Comparison of ENCODE assay signal across 1 cellular context in the genomic region with DNA sequence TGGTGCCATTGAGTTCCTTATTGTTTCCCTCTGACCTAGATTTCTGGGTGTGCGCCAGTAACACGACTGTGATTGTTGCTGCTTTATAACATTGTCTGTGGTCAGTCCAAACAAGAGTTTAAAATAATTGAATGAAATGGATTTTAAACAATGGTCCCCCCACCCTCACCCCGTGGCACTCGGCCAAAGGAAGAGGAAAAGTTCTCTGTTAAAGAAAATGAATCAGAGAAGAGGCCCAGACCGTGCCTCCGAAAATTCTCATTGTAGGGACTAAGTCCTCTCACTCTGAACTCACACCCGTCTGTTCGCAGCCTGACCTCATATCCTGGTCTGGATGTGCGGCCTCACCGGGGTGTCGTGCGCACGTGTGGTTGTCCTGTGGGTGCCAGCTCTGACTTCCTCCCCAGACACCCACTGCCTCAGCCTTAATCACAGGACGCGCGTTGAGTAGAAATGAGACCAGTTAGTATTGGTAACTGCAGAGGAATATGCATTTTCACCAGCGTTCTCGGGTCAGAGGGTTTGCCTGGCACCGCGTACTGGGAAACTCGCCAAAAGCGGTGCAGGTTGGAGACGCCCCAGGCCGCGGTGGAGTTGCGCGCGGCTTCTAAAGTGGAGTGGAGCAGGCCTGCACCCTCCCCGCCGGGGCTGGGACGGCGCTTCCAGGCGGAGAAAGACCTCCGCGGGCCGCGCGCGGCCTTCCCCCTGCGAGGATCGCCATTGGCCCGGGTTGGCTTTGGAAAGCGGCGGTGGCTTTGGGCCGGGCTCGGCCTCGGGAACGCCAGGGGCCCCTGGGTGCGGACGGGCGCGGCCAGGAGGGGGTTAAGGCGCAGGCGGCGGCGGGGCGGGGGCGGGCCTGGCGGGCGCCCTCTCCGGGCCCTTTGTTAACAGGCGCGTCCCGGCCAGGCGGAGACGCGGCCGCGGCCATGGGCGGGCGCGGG.
TF ChIP-seq lines count a peak whose summit lies in the region.

Gene ABL1 (plus strand): TSS at position 884 of the 941 bp plus-strand sequence. CDS start 193 bp downstream, outside the sequence.

TF ChIP-seq in HepG2, 621 proteins besides CTCF, POLR2A, EP300 and RAD21 (continued from another document and continues in another):
- TF ChIP-seq, protein P1, sequence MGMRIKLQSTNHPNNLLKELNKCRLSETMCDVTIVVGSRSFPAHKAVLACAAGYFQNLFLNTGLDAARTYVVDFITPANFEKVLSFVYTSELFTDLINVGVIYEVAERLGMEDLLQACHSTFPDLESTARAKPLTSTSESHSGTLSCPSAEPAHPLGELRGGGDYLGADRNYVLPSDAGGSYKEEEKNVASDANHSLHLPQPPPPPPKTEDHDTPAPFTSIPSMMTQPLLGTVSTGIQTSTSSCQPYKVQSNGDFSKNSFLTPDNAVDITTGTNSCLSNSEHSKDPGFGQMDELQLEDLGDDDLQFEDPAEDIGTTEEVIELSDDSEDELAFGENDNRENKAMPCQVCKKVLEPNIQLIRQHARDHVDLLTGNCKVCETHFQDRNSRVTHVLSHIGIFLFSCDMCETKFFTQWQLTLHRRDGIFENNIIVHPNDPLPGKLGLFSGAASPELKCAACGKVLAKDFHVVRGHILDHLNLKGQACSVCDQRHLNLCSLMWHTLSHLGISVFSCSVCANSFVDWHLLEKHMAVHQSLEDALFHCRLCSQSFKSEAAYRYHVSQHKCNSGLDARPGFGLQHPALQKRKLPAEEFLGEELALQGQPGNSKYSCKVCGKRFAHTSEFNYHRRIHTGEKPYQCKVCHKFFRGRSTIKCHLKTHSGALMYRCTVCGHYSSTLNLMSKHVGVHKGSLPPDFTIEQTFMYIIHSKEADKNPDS (CRISPR knock-in tag; IDR thresholded peaks at IDR 0.05): no peak
- TF ChIP-seq ZNF281 (CRISPR knock-in tag; IDR thresholded peaks at IDR 0.05; ENCODE audit: borderline replicate concordance) (0 out of 2 replicates have a peak, but pooled peaks have one; percentile 11), GABPB1 (CRISPR knock-in tag; IDR thresholded peaks at IDR 0.05) (peak; percentile 72), ZNF629 (CRISPR knock-in tag; conservative IDR thresholded peaks at IDR 0.05) (no peak), ZNF781 (CRISPR knock-in tag; IDR thresholded peaks at IDR 0.05; ENCODE audit: borderline replicate concordance, not compliant biosample characterization) (peak; percentile 23), HINFP (CRISPR knock-in tag; IDR thresholded peaks at IDR 0.05; ENCODE audit: low read depth) (no peak), GPN1 (CRISPR knock-in tag; IDR thresholded peaks at IDR 0.05; ENCODE audit: borderline replicate concordance) (no peak), SP1 (IDR thresholded peaks at IDR 0.05) (no peak), SP1 (CRISPR knock-in tag; IDR thresholded peaks at IDR 0.05) (no peak; the same call in 1 of the 2 replicates), MED8 (CRISPR knock-in tag; IDR thresholded peaks at IDR 0.05; ENCODE audit: insufficient replicate concordance) (peak; percentile 17), BCL6 (CRISPR knock-in tag; IDR thresholded peaks at IDR 0.05) (no peak), DMAP1 (CRISPR knock-in tag; IDR thresholded peaks at IDR 0.05) (peak; percentile 77; the same call in 1 of the 2 replicates), ZNF572 (CRISPR knock-in tag; IDR thresholded peaks at IDR 0.05) (no peak), HOXD1 (CRISPR knock-in tag; IDR thresholded peaks at IDR 0.05) (peak; percentile 83; the same call in 1 of the 2 replicates), ZNF296 (CRISPR knock-in tag; conservative IDR thresholded peaks at IDR 0.05) (no peak), FOXA3 (CRISPR knock-in tag; IDR thresholded peaks at IDR 0.05) (peak; percentile 17), KAT2B (IDR thresholded peaks at IDR 0.05; ENCODE audit: borderline replicate concordance, low read depth, low read length) (no peak), TAF1 (CRISPR knock-in tag; IDR thresholded peaks at IDR 0.05) (peak; percentile 72), ZNF710 (CRISPR knock-in tag; IDR thresholded peaks at IDR 0.05; ENCODE audit: borderline replicate concordance) (no peak; the same call in 1 of the 2 replicates), AHR (CRISPR knock-in tag; IDR thresholded peaks at IDR 0.05) (no peak), MED1 (CRISPR knock-in tag; IDR thresholded peaks at IDR 0.05) (no peak; the same call in 1 of the 2 replicates), MAZ (IDR thresholded peaks at IDR 0.05; ENCODE audit: borderline replicate concordance, low read depth, low read length) (peak; percentile 34; the same call in 1 of the 2 replicates), MAZ (CRISPR knock-in tag; IDR thresholded peaks at IDR 0.05; ENCODE audit: low read depth) (peak; percentile 65; the same call in 1 of the 2 replicates), ZNF446 (CRISPR knock-in tag; IDR thresholded peaks at IDR 0.05) (no peak; the same call in 1 of the 2 replicates), AKNA (CRISPR knock-in tag; IDR thresholded peaks at IDR 0.05; ENCODE audit: borderline replicate concordance) (0 out of 2 replicates have a peak, but pooled peaks have one; percentile 52), FOSL2 (CRISPR knock-in tag; IDR thresholded peaks at IDR 0.05) (0 out of 2 replicates have a peak, but pooled peaks have one; percentile 33), RNF219 (CRISPR knock-in tag; IDR thresholded peaks at IDR 0.05) (no peak), ZNF775 (CRISPR knock-in tag; IDR thresholded peaks at IDR 0.05; ENCODE audit: borderline replicate concordance) (no peak), SAFB2 (CRISPR knock-in tag; IDR thresholded peaks at IDR 0.05; ENCODE audit: borderline replicate concordance, low read depth) (no peak), TERF1 (CRISPR knock-in tag; IDR thresholded peaks at IDR 0.05) (no peak)
- TF ChIP-seq, protein P2, sequence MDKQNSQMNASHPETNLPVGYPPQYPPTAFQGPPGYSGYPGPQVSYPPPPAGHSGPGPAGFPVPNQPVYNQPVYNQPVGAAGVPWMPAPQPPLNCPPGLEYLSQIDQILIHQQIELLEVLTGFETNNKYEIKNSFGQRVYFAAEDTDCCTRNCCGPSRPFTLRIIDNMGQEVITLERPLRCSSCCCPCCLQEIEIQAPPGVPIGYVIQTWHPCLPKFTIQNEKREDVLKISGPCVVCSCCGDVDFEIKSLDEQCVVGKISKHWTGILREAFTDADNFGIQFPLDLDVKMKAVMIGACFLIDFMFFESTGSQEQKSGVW (CRISPR knock-in tag; IDR thresholded peaks at IDR 0.05; ENCODE audit: borderline replicate concordance): no peak
- TF ChIP-seq, protein P3, sequence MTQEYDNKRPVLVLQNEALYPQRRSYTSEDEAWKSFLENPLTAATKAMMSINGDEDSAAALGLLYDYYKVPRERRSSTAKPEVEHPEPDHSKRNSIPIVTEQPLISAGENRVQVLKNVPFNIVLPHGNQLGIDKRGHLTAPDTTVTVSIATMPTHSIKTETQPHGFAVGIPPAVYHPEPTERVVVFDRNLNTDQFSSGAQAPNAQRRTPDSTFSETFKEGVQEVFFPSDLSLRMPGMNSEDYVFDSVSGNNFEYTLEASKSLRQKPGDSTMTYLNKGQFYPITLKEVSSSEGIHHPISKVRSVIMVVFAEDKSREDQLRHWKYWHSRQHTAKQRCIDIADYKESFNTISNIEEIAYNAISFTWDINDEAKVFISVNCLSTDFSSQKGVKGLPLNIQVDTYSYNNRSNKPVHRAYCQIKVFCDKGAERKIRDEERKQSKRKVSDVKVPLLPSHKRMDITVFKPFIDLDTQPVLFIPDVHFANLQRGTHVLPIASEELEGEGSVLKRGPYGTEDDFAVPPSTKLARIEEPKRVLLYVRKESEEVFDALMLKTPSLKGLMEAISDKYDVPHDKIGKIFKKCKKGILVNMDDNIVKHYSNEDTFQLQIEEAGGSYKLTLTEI (CRISPR knock-in tag; conservative IDR thresholded peaks at IDR 0.05): no peak
